Comparison of ENCODE assay signal across 8 cellular contexts in the genomic region with DNA sequence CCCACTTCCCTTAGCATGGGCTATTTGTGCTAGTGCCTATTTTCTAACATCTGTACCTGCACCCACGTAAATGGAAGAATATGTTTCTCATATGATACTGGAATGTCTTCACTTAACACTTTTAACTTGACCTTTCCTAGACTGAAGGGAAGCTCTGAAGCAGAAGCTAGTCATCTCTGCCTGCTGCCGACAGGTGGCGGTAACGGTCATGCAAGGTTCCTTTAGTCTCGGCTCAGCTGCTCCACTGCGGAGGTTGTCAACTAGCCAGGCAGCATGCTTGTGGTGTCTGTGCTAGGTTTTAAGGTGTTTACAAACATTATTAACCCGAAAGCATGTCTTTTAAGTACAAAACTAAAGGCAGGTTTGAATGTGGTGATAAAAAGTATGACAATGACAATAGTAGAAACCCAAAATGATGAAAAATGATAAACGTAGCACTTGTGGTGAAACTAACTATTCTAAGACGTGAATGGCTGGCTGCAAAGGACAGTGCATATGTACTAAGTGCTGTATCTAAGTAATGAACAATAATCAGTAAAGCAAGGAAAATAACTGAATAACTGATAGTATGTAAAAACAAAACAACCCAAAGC.
DNase-seq lines count a peak whose midpoint lies in the region; ATAC-seq and TF ChIP-seq lines count a peak whose summit lies in the region.

No MANE protein-coding gene starts in this region.

- H3K27ac Mint-ChIP-seq in CD4-positive, alpha-beta T cell: no peak overlapping the region
- H3K27ac Mint-ChIP-seq in activated CD4-positive, alpha-beta memory T cell treated with anti-CD3 and anti-CD28 coated beads for 36 hours: no peak overlapping the region
- no peak overlapping the region for H3K27ac Mint-ChIP-seq in naive B cell

- intact Hi-C loops in CD4-positive, alpha-beta T cell (cut with DNase I, micrococcal nuclease): no loop called here
- intact Hi-C loops in activated CD4-positive, alpha-beta memory T cell treated with anti-CD3 and anti-CD28 coated beads for 36 hours (cut with micrococcal nuclease): loop anchor here (1.0 to 5.0 kb wide), 2 partner anchors 78 to 303 kb away; no protein-coding TSS in a partner anchor
- intact Hi-C loops in esophagus squamous epithelium (cut with DNase I) (no loop called here), stomach (cut with DNase I; ENCODE audit: low total_unique reads) (no loop called here)

- H3K36me3 Mint-ChIP-seq in CD4-positive, alpha-beta T cell (ENCODE audit: low read depth): no peaks in the 10 kb centered on the region
- no peaks in the 10 kb centered on the region for H3K36me3 Mint-ChIP-seq in activated CD4-positive, alpha-beta memory T cell treated with anti-CD3 and anti-CD28 coated beads for 36 hours
- no peaks in the 10 kb centered on the region for H3K36me3 Mint-ChIP-seq in naive B cell

- no peaks in the 10 kb centered on the region for H3K4me1 Mint-ChIP-seq in CD4-positive, alpha-beta T cell (ENCODE audit: low read depth)
- H3K4me1 Mint-ChIP-seq in activated CD4-positive, alpha-beta memory T cell treated with anti-CD3 and anti-CD28 coated beads for 36 hours (ENCODE audit: low read depth): no peaks in the 10 kb centered on the region
- H3K4me1 Mint-ChIP-seq in naive B cell: peaks cover 0 to 4% (median 0%) of the 10 kb centered on the region in 3 donors

- H3K27me3 ChIP-seq in CD4-positive, alpha-beta T cell (ENCODE audit: control insufficient read depth, insufficient read depth, low read length): no peaks in the 10 kb centered on the region
- peaks cover 0 to 33% (median 0%) of the 10 kb centered on the region in 4 donors for H3K27me3 ChIP-seq in esophagus squamous epithelium
- peaks cover 0 to 8% (median 0%) of the 10 kb centered on the region in 3 donors for H3K27me3 ChIP-seq in stomach

- no peak overlapping the region for H3K27ac ChIP-seq in CD4-positive, alpha-beta T cell (ENCODE audit: low read depth, low read length)
- no peak overlapping the region for H3K27ac ChIP-seq in esophagus squamous epithelium
- no peak overlapping the region for H3K27ac ChIP-seq in stomach

- H3K4me3 ChIP-seq in esophagus squamous epithelium (no peak overlapping the region), stomach (no peak overlapping the region)

- POLR2A ChIA-PET in CD4-positive, alpha-beta T cell (lab: Charles Lee): no interaction called here
- POLR2A ChIA-PET in activated CD4-positive, alpha-beta memory T cell treated with anti-CD3 and anti-CD28 coated beads for 36 hours (lab: Charles Lee): no interaction called here

- peak; percentile 4 to 47 (median 14) for DNase-seq in CD4-positive, alpha-beta T cell
- peak; percentile 5 for DNase-seq in NCI-H510A (lab: John Stamatoyannopoulos, UW)
- peak; percentile 67 for DNase-seq in activated CD4-positive, alpha-beta memory T cell treated with anti-CD3 and anti-CD28 coated beads for 36 hours
- no peak for DNase-seq in esophagus squamous epithelium (lab: John Stamatoyannopoulos, UW)
- DNase-seq in naive B cell: peak; percentile 43
- DNase-seq in stomach: peak; percentile 82

- CTCF ChIA-PET in CD4-positive, alpha-beta T cell (lab: Charles Lee): interaction anchor here (0.9 kb wide), 1 partner anchor 14 kb away, joined by 3 read pairs; no protein-coding TSS in a partner anchor
- CTCF ChIA-PET in activated CD4-positive, alpha-beta memory T cell treated with anti-CD3 and anti-CD28 coated beads for 36 hours (lab: Charles Lee): interaction anchor here (0.6 to 4.9 kb wide), 16 partner anchors 9 to 608 kb away, joined by 3 to 48 read pairs (median 4); no protein-coding TSS in a partner anchor

- H3K9me3 Mint-ChIP-seq in CD4-positive, alpha-beta T cell: no peaks in the 10 kb centered on the region
- H3K9me3 Mint-ChIP-seq in activated CD4-positive, alpha-beta memory T cell treated with anti-CD3 and anti-CD28 coated beads for 36 hours: no peaks in the 10 kb centered on the region
- H3K9me3 Mint-ChIP-seq in naive B cell: no peaks in the 10 kb centered on the region

- peak; percentile 64 for TF ChIP-seq CTCF in CD4-positive, alpha-beta T cell (IDR thresholded peaks at IDR 0.05)
- TF ChIP-seq CTCF in esophagus squamous epithelium (IDR thresholded peaks at IDR 0.05) (peak; percentile 40 to 79 (median 73)), stomach (IDR thresholded peaks at IDR 0.05) (peak in 5 of 7 experiments; percentile 78 to 84 (median 81))

- H3K9me3 ChIP-seq in CD4-positive, alpha-beta T cell (ENCODE audit: control insufficient read depth, low read length): no peaks in the 10 kb centered on the region
- H3K9me3 ChIP-seq in esophagus squamous epithelium: no peaks in the 10 kb centered on the region
- H3K9me3 ChIP-seq in stomach: no peaks in the 10 kb centered on the region

- no peaks in the 10 kb centered on the region for H3K4me1 ChIP-seq in esophagus squamous epithelium
- H3K4me1 ChIP-seq in stomach: peaks cover 0 to 4% (median 0%) of the 10 kb centered on the region in 4 donors

- H3K36me3 ChIP-seq in esophagus squamous epithelium: no peaks in the 10 kb centered on the region
- H3K36me3 ChIP-seq in stomach: no peaks in the 10 kb centered on the region

- no peak for TF ChIP-seq EP300 in stomach (IDR thresholded peaks at IDR 0.05)

- ATAC-seq in CD4-positive, alpha-beta T cell (ENCODE audit: poor library complexity): peak; percentile 32
- ATAC-seq in GM19395 (IDR thresholded peaks at IDR 0.05; ENCODE audit: unreplicated experiment): peak; percentile 97
- peak; percentile 76 for ATAC-seq in HG03457 (IDR thresholded peaks at IDR 0.05; ENCODE audit: unreplicated experiment)
- peak; percentile 71 to 83 for ATAC-seq in naive B cell (ENCODE audit: low read depth in 2 of 2)

- TF ChIP-seq POLR2A in esophagus squamous epithelium (IDR thresholded peaks at IDR 0.05) (no peak), stomach (IDR thresholded peaks at IDR 0.05) (no peak)

- H3K4me3 Mint-ChIP-seq in CD4-positive, alpha-beta T cell: no peak overlapping the region
- no peak overlapping the region for H3K4me3 Mint-ChIP-seq in activated CD4-positive, alpha-beta memory T cell treated with anti-CD3 and anti-CD28 coated beads for 36 hours
- no peak overlapping the region for H3K4me3 Mint-ChIP-seq in naive B cell

- WGBS in esophagus squamous epithelium, 2 donors: 11 to 14% methylated on average over 9 of the region's 9 CpGs
- 16 to 19% (median 17%) methylated on average over 9 of the region's 9 CpGs for WGBS in stomach, 5 donors

- H3K27me3 Mint-ChIP-seq in CD4-positive, alpha-beta T cell: peaks cover 51% of the 10 kb centered on the region
- H3K27me3 Mint-ChIP-seq in activated CD4-positive, alpha-beta memory T cell treated with anti-CD3 and anti-CD28 coated beads for 36 hours: peaks cover 8% of the 10 kb centered on the region
- H3K27me3 Mint-ChIP-seq in naive B cell: peaks cover 39 to 83% (median 65%) of the 10 kb centered on the region in 3 donors

Comparison
In these comparisons a context has a peak if more than half of its experiments do, and no peak if none do; other contexts are left out.
1. ATAC-seq: peak in every context shown above with its lines; median percentile 97 in GM19395; 77 in naive B cell; 76 in HG03457; 32 in CD4-positive, alpha-beta T cell.